30 cellular contexts compared by ENCODE assay signal in genomic region chrX:2761246-2761645, GRCh38. TPM values are rescaled to one million over a fixed set of nuclear protein-coding genes. Genes with fewer than 3 reads are reported as not detected.
"Had no signal": no experiment of that assay in that cellular context is flagged by ENCODE, and none has a peak within 500 bp of the region (broad histone marks: within the 10 kb centered on the region; RNA-seq: fewer than 3 reads in every experiment).

No MANE protein-coding gene starts in this region.

- H3K36me3 ChIP-seq: gastroesophageal sphincter, heart left ventricle, pancreas, right atrium auricular region, thoracic aorta, tibial nerve, upper lobe of right lung, uterus had no signal

- H3K27ac ChIP-seq: dorsolateral prefrontal cortex, epithelial cell of prostate, foreskin keratinocyte, gastroesophageal sphincter, heart left ventricle, hepatocyte, pancreas, right atrium auricular region, skin epidermis, thoracic aorta, tibial nerve, upper lobe of right lung, uterus had no signal

- H3K4me3 ChIP-seq: dorsolateral prefrontal cortex, gastroesophageal sphincter, heart left ventricle, hepatocyte, lung, mucosa of descending colon, pancreas, right atrium auricular region, skin epidermis, thoracic aorta, tibial nerve, upper lobe of right lung, uterus had no signal

- H3K9me3 Mint-ChIP-seq: memory B cell; stimulated activated naive B cell treated with anti-CD40 and anti-IgM and Interleukin-4, amounts not matched to agents 10 μg/mL and 1 μg/mL and 100 μg/mL, for 72 hours had no signal

- DNase-seq: central memory CD4-positive, alpha-beta T cell; dorsolateral prefrontal cortex; effector CD4-positive, alpha-beta T cell; foreskin keratinocyte; heart left ventricle; kidney; mucosa of descending colon; naive thymus-derived CD4-positive, alpha-beta T cell; occipital lobe; pancreas; stimulated activated CD4-positive, alpha-beta T cell treated with anti-CD3 and anti-CD28 coated beads, Interleukin-15, amount 100 ng/mL, for 24 hours; stimulated activated CD4-positive, alpha-beta T cell treated with anti-CD3 and anti-CD28 coated beads, Interleukin-2, amount 100 ng/mL, for 48 hours; stimulated activated naive B cell treated with anti-CD40 and anti-IgM and Interleukin-4, amounts not matched to agents 10 μg/mL and 1 μg/mL and 100 μg/mL, for 72 hours; substantia nigra; upper lobe of right lung; uterus had no signal

- H3K79me2 ChIP-seq: hepatocyte had no signal

- H3K4me2 ChIP-seq: hepatocyte had no signal

- FAIRE-seq: colon, kidney, pancreas had no signal

- H3K36me3 Mint-ChIP-seq: memory B cell; mesothelial cell of epicardium; naive thymus-derived CD4-positive, alpha-beta T cell; stimulated activated naive B cell treated with anti-CD40 and anti-IgM and Interleukin-4, amounts not matched to agents 10 μg/mL and 1 μg/mL and 100 μg/mL, for 72 hours had no signal

- H3K27me3 ChIP-seq: foreskin keratinocyte, gastroesophageal sphincter, heart left ventricle, hepatocyte, pancreas, right atrium auricular region, tibial nerve, upper lobe of right lung, uterus had no signal

- H3K4me1 Mint-ChIP-seq: memory B cell; stimulated activated naive B cell treated with anti-CD40 and anti-IgM and Interleukin-4, amounts not matched to agents 10 μg/mL and 1 μg/mL and 100 μg/mL, for 72 hours had no signal

- H3K4me1 ChIP-seq: foreskin keratinocyte, gastroesophageal sphincter, heart left ventricle, pancreas, right atrium auricular region, tibial nerve, upper lobe of right lung, uterus had no signal

- H3K9me3 ChIP-seq: gastroesophageal sphincter, heart left ventricle, mucosa of descending colon, pancreas, right atrium auricular region, thoracic aorta, upper lobe of right lung, uterus had no signal

- H3K27ac Mint-ChIP-seq: memory B cell; mesothelial cell of epicardium; naive thymus-derived CD4-positive, alpha-beta T cell; nephron; stimulated activated naive B cell treated with anti-CD40 and anti-IgM and Interleukin-4, amounts not matched to agents 10 μg/mL and 1 μg/mL and 100 μg/mL, for 72 hours had no signal

- H3K4me3 Mint-ChIP-seq: memory B cell; mesothelial cell of epicardium; naive thymus-derived CD4-positive, alpha-beta T cell; nephron; stimulated activated naive B cell treated with anti-CD40 and anti-IgM and Interleukin-4, amounts not matched to agents 10 μg/mL and 1 μg/mL and 100 μg/mL, for 72 hours had no signal

- H2AFZ ChIP-seq: hepatocyte had no signal

RNA-seq across cellular contexts. Expression of gene XG, which starts 9.4 kb away (rescaled TPM):
- total RNA-seq: cerebellum, left lobe of liver, occipital lobe had no signal
- polyA plus RNA-seq: naive thymus-derived CD4-positive, alpha-beta T cell had no signal
